Comparison of ENCODE assay signal across 9 cellular contexts in the genomic region with DNA sequence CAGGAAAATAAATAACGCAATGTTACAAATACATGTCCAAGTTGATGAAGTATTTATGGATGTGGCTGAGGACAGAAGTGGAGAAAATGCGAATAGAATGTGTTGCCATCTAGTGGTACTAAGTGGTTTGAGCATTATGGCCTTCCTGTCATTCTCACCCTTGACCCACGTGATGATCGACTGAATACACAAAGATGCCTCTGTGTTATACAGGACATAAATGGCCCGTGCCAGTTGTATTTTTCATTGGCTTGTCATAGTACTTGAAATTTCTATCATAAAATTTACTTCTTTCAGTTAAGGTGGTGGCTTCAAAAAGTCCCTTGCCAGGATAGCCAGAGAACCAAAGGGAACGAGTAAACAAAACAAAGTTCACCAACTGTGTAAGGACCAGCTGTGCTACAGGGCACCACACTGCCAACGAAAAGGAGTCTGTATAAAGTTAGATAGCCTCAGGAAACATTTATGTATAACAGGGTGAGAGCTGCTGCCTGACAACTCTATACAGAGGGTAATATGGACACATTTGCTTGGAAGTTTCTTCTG.
DNase-seq lines count a peak whose midpoint lies in the region; ATAC-seq and TF ChIP-seq lines count a peak whose summit lies in the region.
"Had no signal": no experiment of that assay in that cellular context is flagged by ENCODE, and none has a peak within 500 bp of the region (broad histone marks: within the 10 kb centered on the region; RNA-seq: fewer than 3 reads in every experiment).

No MANE protein-coding gene starts in this region.

- H3K9me3 Mint-ChIP-seq in type B pancreatic cell = no peaks in the 10 kb centered on the region

- H3K27me3 ChIP-seq in OCI-LY1 (ENCODE audit: insufficient read depth, low read length) = no peaks in the 10 kb centered on the region; the same call in 1 of the 2 replicates
- H3K27me3 ChIP-seq: BLaER1 had no signal

- H3K9me3 ChIP-seq in OCI-LY1 (ENCODE audit: low read length) = no peaks in the 10 kb centered on the region
- H3K9me3 ChIP-seq: BLaER1 had no signal

- intact Hi-C loops in left colon (cut with DNase I, micrococcal nuclease) = no loop called here

- no peaks in the 10 kb centered on the region for H4K20me1 ChIP-seq in OCI-LY1 (ENCODE audit: insufficient read depth, low read length)
- H4K20me1 ChIP-seq: BLaER1 had no signal

- no peak overlapping the region for H3K4me3 ChIP-seq in OCI-LY1 (ENCODE audit: low read depth, low read length, poor library complexity, severe bottlenecking)
- H3K4me3 ChIP-seq: BLaER1 had no signal

- DNase-seq in DMS79 treated with DMSO at 0.1 percent for 48 hours (lab: John Stamatoyannopoulos, UW) (peak; percentile 53), DMS79 (lab: John Stamatoyannopoulos, UW) (no peak), HPDE6-E6E7 (ENCODE audit: extremely low spot score) (peak; percentile 44), cerebellum (ENCODE audit: low spot score) (peak; percentile 54), left colon (peak; percentile 42 to 76), type B pancreatic cell (ENCODE audit: extremely low spot score, unreplicated experiment) (no peak)

- TF ChIP-seq CTCF in OCI-LY1 (IDR thresholded peaks at IDR 0.05; ENCODE audit: low read length) (peak; percentile 85), type B pancreatic cell (conservative IDR thresholded peaks at IDR 0.05) (peak; percentile 74)

- no peak overlapping the region for H3K4me3 Mint-ChIP-seq in type B pancreatic cell

- ATAC-seq in GM21526 (IDR thresholded peaks at IDR 0.05; ENCODE audit: low FRiP score, unreplicated experiment) = peak; percentile 91
- peak; percentile 76 for ATAC-seq in left colon

- H3K79me2 ChIP-seq in OCI-LY1 (ENCODE audit: insufficient read depth, low read length) = no peaks in the 10 kb centered on the region

- peaks cover 3% of the 10 kb centered on the region for H3K36me3 Mint-ChIP-seq in type B pancreatic cell

- H2AFZ ChIP-seq in OCI-LY1 (ENCODE audit: low read length) = peak overlapping the region; percentile 97; the same call in 1 of the 2 replicates

- no peaks in the 10 kb centered on the region for H3K36me3 ChIP-seq in OCI-LY1 (ENCODE audit: insufficient read depth, low read length)
- H3K36me3 ChIP-seq: BLaER1 had no signal

- H3K4me1 ChIP-seq in OCI-LY1 (ENCODE audit: insufficient read depth, low read length, severe bottlenecking) = peaks cover 20% of the 10 kb centered on the region

- H3K9ac ChIP-seq in OCI-LY1 (ENCODE audit: low read length) = no peak overlapping the region
- H3K9ac ChIP-seq: BLaER1 had no signal

- H3K27ac Mint-ChIP-seq in type B pancreatic cell = no peak overlapping the region

- peak overlapping the region; percentile 31 for H3K27ac ChIP-seq in OCI-LY1 (ENCODE audit: low read depth, low read length, poor library complexity, severe bottlenecking)
- H3K27ac ChIP-seq: BLaER1 had no signal

- no peaks in the 10 kb centered on the region for H3K27me3 Mint-ChIP-seq in type B pancreatic cell

- H3F3A ChIP-seq in OCI-LY1 (ENCODE audit: insufficient read depth, low read length) = no peaks in the 10 kb centered on the region

- H3K9me2 ChIP-seq in OCI-LY1 (ENCODE audit: low read depth, low read length) = no peaks in the 10 kb centered on the region

- peaks cover 34% of the 10 kb centered on the region for H3K4me1 Mint-ChIP-seq in type B pancreatic cell (ENCODE audit: unreplicated experiment)

- H3K4me2 ChIP-seq in OCI-LY1 (ENCODE audit: low read length) = peak overlapping the region; percentile 46
- H3K4me2 ChIP-seq: BLaER1 had no signal

Comparison
In these comparisons a context has a peak if more than half of its experiments do, and no peak if none do; other contexts are left out.
1. DNase-seq: peak in DMS79 treated with DMSO at 0.1 percent for 48 hours (single experiment), HPDE6-E6E7 (single experiment), cerebellum (single experiment) and left colon (2 of 2); none in DMS79 (single experiment) and type B pancreatic cell (single experiment).